Comparison of ENCODE assay signal across 8 cellular contexts in the genomic region with DNA sequence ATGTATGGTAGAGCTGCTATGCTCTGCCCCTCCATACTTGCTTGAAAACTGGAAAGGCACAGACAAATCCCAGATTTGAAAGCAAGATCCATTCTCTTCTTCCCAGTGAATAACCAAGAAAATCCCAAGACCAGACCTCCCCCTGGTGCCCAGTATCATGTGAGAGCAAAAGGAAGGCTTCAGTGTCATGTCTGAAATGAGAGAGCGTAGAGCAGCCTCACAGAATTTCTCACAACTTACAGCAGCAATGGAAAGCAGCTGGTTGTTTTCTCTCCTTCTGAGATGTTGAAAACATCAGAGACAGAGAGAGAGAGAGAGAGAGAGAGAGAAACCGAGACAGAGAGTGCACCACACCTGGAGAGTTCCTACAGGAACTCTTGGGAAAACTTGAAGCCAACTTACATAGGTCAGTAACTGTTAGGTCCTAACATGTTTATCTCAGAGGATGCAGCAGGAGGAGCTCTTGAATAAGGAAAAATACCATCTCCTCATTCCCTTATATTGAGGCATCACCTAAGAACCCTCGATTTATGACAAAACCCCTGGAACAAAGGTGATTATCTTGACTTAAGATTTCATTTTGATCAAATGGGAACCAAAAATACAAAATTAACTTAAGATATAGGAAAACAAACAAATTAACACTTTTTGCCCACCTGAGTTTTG.
DNase-seq lines count a peak whose midpoint lies in the region; ATAC-seq and TF ChIP-seq lines count a peak whose summit lies in the region.

No MANE protein-coding gene starts in this region.

- ATAC-seq in GM21786 (IDR thresholded peaks at IDR 0.05; ENCODE audit: unreplicated experiment) (peak; percentile 52), HG02571 (IDR thresholded peaks at IDR 0.05; ENCODE audit: unreplicated experiment) (no peak), HG03457 (IDR thresholded peaks at IDR 0.05; ENCODE audit: unreplicated experiment) (no peak)

- H3K27ac Mint-ChIP-seq in T-helper 2 cell treated with Interferon-gamma antibody and Interleukin-4, amounts not matched to agents 5 μg/mL and 100 μg/mL, for 36 hours: no peak overlapping the region

- no peaks in the 10 kb centered on the region for H3K4me1 Mint-ChIP-seq in T-helper 2 cell treated with Interferon-gamma antibody and Interleukin-4, amounts not matched to agents 5 μg/mL and 100 μg/mL, for 36 hours (ENCODE audit: low read depth)

- no peaks in the 10 kb centered on the region for H3K9me3 Mint-ChIP-seq in T-helper 2 cell treated with Interferon-gamma antibody and Interleukin-4, amounts not matched to agents 5 μg/mL and 100 μg/mL, for 36 hours

- no peaks in the 10 kb centered on the region for H3K27me3 Mint-ChIP-seq in T-helper 2 cell treated with Interferon-gamma antibody and Interleukin-4, amounts not matched to agents 5 μg/mL and 100 μg/mL, for 36 hours (ENCODE audit: low read depth)

- DNase-seq in NCI-H82 treated with DMSO at 0.1 percent for 48 hours (lab: John Stamatoyannopoulos, UW; ENCODE audit: unreplicated experiment) (peak; percentile 38), fibroblast of the aortic adventitia (ENCODE audit: low read depth) (peak; percentile 81), putamen (ENCODE audit: low spot score) (peak; percentile 6), cerebellar nuclear complex (lab: John Stamatoyannopoulos, UW) (no peak)
- no peak for DNase-seq in T-helper 2 cell treated with Interferon-gamma antibody and Interleukin-4, amounts not matched to agents 5 μg/mL and 100 μg/mL, for 36 hours (ENCODE audit: low spot score)

- H3K36me3 Mint-ChIP-seq in T-helper 2 cell treated with Interferon-gamma antibody and Interleukin-4, amounts not matched to agents 5 μg/mL and 100 μg/mL, for 36 hours (ENCODE audit: low read depth): no peaks in the 10 kb centered on the region

- peak; percentile 64 for TF ChIP-seq CTCF in fibroblast of the aortic adventitia (IDR thresholded peaks at IDR 0.05; ENCODE audit: insufficient read depth, low read length)

- no peak overlapping the region for H3K4me3 Mint-ChIP-seq in T-helper 2 cell treated with Interferon-gamma antibody and Interleukin-4, amounts not matched to agents 5 μg/mL and 100 μg/mL, for 36 hours

- H3K4me3 ChIP-seq in fibroblast of the aortic adventitia (ENCODE audit: low read depth, low read length): no peak overlapping the region

Comparison
In these comparisons a context has a peak if more than half of its experiments do, and no peak if none do; other contexts are left out.
1. DNase-seq: peak in NCI-H82 treated with DMSO at 0.1 percent for 48 hours (single experiment), fibroblast of the aortic adventitia (single experiment) and putamen (single experiment); none in cerebellar nuclear complex (0 of 2) and T-helper 2 cell treated with Interferon-gamma antibody and Interleukin-4, amounts not matched to agents 5 μg/mL and 100 μg/mL, for 36 hours (single experiment).